Comparison of ENCODE assay signal across 22 cellular contexts in the genomic region with DNA sequence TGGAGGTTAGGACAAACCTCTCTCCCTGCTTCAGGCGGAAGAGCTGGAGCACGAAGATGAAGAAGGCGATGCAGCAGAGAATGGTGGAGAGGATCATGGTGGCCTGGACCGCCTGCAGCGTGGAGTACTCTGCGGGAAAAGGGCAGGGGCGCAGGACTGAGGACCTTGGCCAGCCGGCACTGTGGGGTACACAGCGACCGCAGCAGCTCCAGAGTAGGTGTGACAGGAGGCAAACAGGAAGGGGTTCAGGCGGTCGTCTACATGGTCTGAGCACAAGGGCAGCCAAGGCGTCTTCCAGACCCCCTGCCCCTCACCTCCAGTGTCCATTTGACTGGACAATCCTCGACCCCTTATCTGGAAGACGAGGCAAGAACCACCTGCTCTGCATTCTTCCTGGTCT. TPM values are rescaled to one million over a fixed set of nuclear protein-coding genes. Genes with fewer than 3 reads are reported as not detected.
A peak's percentile ranks its signal among the peaks of the same experiment; 100 is the strongest.
DNase-seq lines count a peak whose midpoint lies in the region; ATAC-seq, FAIRE-seq and TF ChIP-seq lines count a peak whose summit lies in the region.
"Had no signal": no experiment of that assay in that cellular context is flagged by ENCODE, and none has a peak within 500 bp of the region (broad histone marks: within the 10 kb centered on the region; RNA-seq: fewer than 3 reads in every experiment).

No MANE protein-coding gene starts in this region.

- H3K4me3 Mint-ChIP-seq in Caco-2 (ENCODE audit: unreplicated experiment) = no peak overlapping the region
- no peak overlapping the region for H3K4me3 Mint-ChIP-seq in stimulated activated effector memory CD8-positive, alpha-beta T cell treated with anti-CD3 and anti-CD28 coated beads, Interleukin-12 subunit alpha, Interleukin-12 subunit beta, amount 100 ng/mL, for 72 hours
- H3K4me3 Mint-ChIP-seq: B cell; CD4-positive, CD25-positive, alpha-beta regulatory T cell; CD8-positive, alpha-beta T cell; HFFc6 had no signal

- FAIRE-seq in D721Med (lab: Jason Lieb, UNC) = no peak
- FAIRE-seq: A204.1, GM12891, GM18507, H54 had no signal

- POLR2A ChIA-PET in Caco-2 (lab: Charles Lee) = no interaction called here

- peak overlapping the region in 3 of 4 donors; percentile 57 to 83 (median 74) for H3K27ac ChIP-seq in esophagus squamous epithelium
- H3K27ac ChIP-seq: 22Rv1, BLaER1, C4-2B had no signal

- no peaks in the 10 kb centered on the region for H3K4me1 ChIP-seq in Caco-2
- peaks cover 0 to 45% (median 0%) of the 10 kb centered on the region in 3 donors for H3K4me1 ChIP-seq in esophagus squamous epithelium
- H3K4me1 ChIP-seq: BLaER1, HAP-1 had no signal

- CTCF ChIA-PET in Caco-2 (lab: Charles Lee) = no interaction called here

- peaks cover 90% of the 10 kb centered on the region for H3K36me3 Mint-ChIP-seq in Caco-2 (ENCODE audit: insufficient read depth, unreplicated experiment)
- no peaks in the 10 kb centered on the region for H3K36me3 Mint-ChIP-seq in stimulated activated effector memory CD8-positive, alpha-beta T cell treated with anti-CD3 and anti-CD28 coated beads, Interleukin-12 subunit alpha, Interleukin-12 subunit beta, amount 100 ng/mL, for 72 hours
- H3K36me3 Mint-ChIP-seq: CD4-positive, CD25-positive, alpha-beta regulatory T cell; CD8-positive, alpha-beta T cell had no signal

- TF ChIP-seq CTCF in Caco-2 (IDR thresholded peaks at IDR 0.05; ENCODE audit: insufficient read depth in 1 of 2, low read depth in 1 of 2, low read length in 1 of 2, severe bottlenecking in 1 of 2, unreplicated experiment in 1 of 2) = no peak
- TF ChIP-seq CTCF in esophagus squamous epithelium (IDR thresholded peaks at IDR 0.05) = no peak
- TF ChIP-seq CTCF in D721Med (IDR thresholded peaks at IDR 0.05; ENCODE audit: insufficient read depth, missing control alignments) = no peak

- H3K27me3 Mint-ChIP-seq in Caco-2 (ENCODE audit: insufficient read depth, unreplicated experiment) = no peaks in the 10 kb centered on the region

- TF ChIP-seq POLR2A in esophagus squamous epithelium (IDR thresholded peaks at IDR 0.05) = no peak

- WGBS in esophagus squamous epithelium, 2 donors = 83% methylated on average over 4 to 14 of the region's 15 CpGs

- DNase-seq in Caco-2 = no peak
- no peak for DNase-seq in esophagus squamous epithelium (lab: John Stamatoyannopoulos, UW)
- DNase-seq in stimulated activated effector memory CD8-positive, alpha-beta T cell treated with anti-CD3 and anti-CD28 coated beads, Interleukin-12 subunit alpha, Interleukin-12 subunit beta, amount 100 ng/mL, for 72 hours (ENCODE audit: low spot score in 2 of 2) = no peak
- DNase-seq in NOMO-1 (lab: John Stamatoyannopoulos, UW; ENCODE audit: unreplicated experiment in 2 of 2) = no peak
- DNase-seq in D721Med (ENCODE audit: insufficient read length, low spot score) = no peak
- DNase-seq: CD4-positive, CD25-positive, alpha-beta regulatory T cell; CD8-positive, alpha-beta T cell; DMS53; DMS79 treated with DMSO at 0.1 percent for 48 hours; GF-D8; GOT3; HFFc6 had no signal

- peaks cover 8% of the 10 kb centered on the region for H3K4me1 Mint-ChIP-seq in Caco-2 (ENCODE audit: low read depth, unreplicated experiment)
- no peaks in the 10 kb centered on the region for H3K4me1 Mint-ChIP-seq in stimulated activated effector memory CD8-positive, alpha-beta T cell treated with anti-CD3 and anti-CD28 coated beads, Interleukin-12 subunit alpha, Interleukin-12 subunit beta, amount 100 ng/mL, for 72 hours
- H3K4me1 Mint-ChIP-seq: B cell; CD4-positive, CD25-positive, alpha-beta regulatory T cell had no signal

- no TSS peak for BruUV-seq in Caco-2 (replicated peaks; lab: Mats Ljungman, UMichigan)

- H3K27ac Mint-ChIP-seq in Caco-2 (ENCODE audit: unreplicated experiment) = peak overlapping the region; percentile 75
- H3K27ac Mint-ChIP-seq in stimulated activated effector memory CD8-positive, alpha-beta T cell treated with anti-CD3 and anti-CD28 coated beads, Interleukin-12 subunit alpha, Interleukin-12 subunit beta, amount 100 ng/mL, for 72 hours = peak overlapping the region; percentile 15
- H3K27ac Mint-ChIP-seq: B cell; CD8-positive, alpha-beta T cell; HFFc6 had no signal

- H3K4me3 ChIP-seq in Caco-2 (ENCODE audit: low read depth, low read length) = no peak overlapping the region
- H3K4me3 ChIP-seq in esophagus squamous epithelium = no peak overlapping the region
- H3K4me3 ChIP-seq: BLaER1, HAP-1 had no signal

- intact Hi-C loops in Caco-2 (cut with micrococcal nuclease; ENCODE audit: unreplicated experiment) = no loop called here
- intact Hi-C loops in esophagus squamous epithelium (cut with DNase I) = no loop called here

- ATAC-seq in stimulated activated effector memory CD8-positive, alpha-beta T cell treated with anti-CD3 and anti-CD28 coated beads, Interleukin-12 subunit alpha, Interleukin-12 subunit beta, amount 100 ng/mL, for 72 hours = no peak
- ATAC-seq in HG03095 (IDR thresholded peaks at IDR 0.05; ENCODE audit: unreplicated experiment) = no peak
- ATAC-seq: CD8-positive, alpha-beta T cell had no signal

- H3K9me3 Mint-ChIP-seq in Caco-2 (ENCODE audit: unreplicated experiment) = no peaks in the 10 kb centered on the region
- H3K9me3 Mint-ChIP-seq in stimulated activated effector memory CD8-positive, alpha-beta T cell treated with anti-CD3 and anti-CD28 coated beads, Interleukin-12 subunit alpha, Interleukin-12 subunit beta, amount 100 ng/mL, for 72 hours = no peaks in the 10 kb centered on the region
- H3K9me3 Mint-ChIP-seq: CD8-positive, alpha-beta T cell; HFFc6 had no signal

- peaks cover 2% of the 10 kb centered on the region; the same call in 1 of the 2 replicates for H3K36me3 ChIP-seq in Caco-2 (ENCODE audit: control insufficient read depth, insufficient read depth, low read length)
- peaks cover 15 to 100% (median 39%) of the 10 kb centered on the region in 3 donors for H3K36me3 ChIP-seq in esophagus squamous epithelium
- H3K36me3 ChIP-seq: BLaER1 had no signal

- H3K9me3 ChIP-seq in Caco-2 = no peaks in the 10 kb centered on the region
- no peaks in the 10 kb centered on the region for H3K9me3 ChIP-seq in esophagus squamous epithelium
- H3K9me3 ChIP-seq: BLaER1, HAP-1 had no signal

- H3K27me3 ChIP-seq in Caco-2 (replicated peaks; ENCODE audit: control insufficient read depth, insufficient read depth, low read length) (no peaks in the 10 kb centered on the region), esophagus squamous epithelium (no peaks in the 10 kb centered on the region)
- H3K27me3 ChIP-seq: BLaER1 had no signal

RNA-seq across cellular contexts. Expression of gene EMP2, which starts 42.5 kb away (rescaled TPM):
- 187 and 198 TPM in 2 replicates for total RNA-seq in Caco-2 (2022)
- 100 to 1,000 TPM; 108 to 121 (median 109) TPM for total RNA-seq in esophagus squamous epithelium
- total RNA-seq: B cell; CD4-positive, CD25-positive, alpha-beta regulatory T cell; CD8-positive, alpha-beta T cell had no signal
